Comparison of ENCODE assay signal across 25 cellular contexts in the genomic region with DNA sequence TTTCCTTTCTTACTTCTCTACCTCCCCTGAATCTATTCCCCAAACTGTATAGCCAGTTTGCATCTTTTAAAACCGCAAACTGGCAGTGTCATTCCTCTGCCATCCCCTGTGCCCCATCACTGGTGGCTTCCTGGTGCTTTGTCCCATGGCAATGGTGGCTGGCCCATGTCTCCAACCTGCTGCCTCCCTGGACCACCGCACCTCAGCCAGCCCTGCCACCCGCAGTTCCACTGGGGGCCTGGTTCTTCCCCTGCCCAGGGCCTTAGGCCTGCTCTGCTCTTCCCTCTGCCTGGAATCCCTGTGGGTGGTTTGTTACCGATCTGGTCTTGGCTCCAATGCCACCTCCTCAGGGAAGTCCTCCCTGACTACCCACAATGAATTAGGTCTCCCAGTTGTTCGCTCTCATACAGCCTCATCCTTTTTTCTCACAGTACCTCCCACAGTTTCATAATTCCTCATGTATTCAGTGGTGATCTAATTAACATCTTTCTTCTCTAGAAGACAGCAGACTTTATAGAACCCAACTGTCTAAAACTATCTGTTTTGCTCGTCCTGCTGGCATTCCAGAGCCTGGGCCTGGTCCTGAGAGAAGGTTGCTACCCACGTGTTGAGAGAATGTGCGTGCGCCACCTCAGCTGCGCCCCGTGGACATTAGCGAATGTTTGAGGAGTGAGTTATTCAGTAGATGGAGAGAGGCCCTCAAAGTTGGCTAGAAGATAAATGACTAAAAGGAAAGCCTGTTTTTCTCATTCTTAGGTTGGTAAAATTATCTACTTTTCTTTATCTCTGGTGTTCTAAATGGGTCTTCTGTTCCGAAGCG.
DNase-seq lines count a peak whose midpoint lies in the region; ATAC-seq, FAIRE-seq and TF ChIP-seq lines count a peak whose summit lies in the region.
"Had no signal": no experiment of that assay in that cellular context is flagged by ENCODE, and none has a peak within 500 bp of the region (broad histone marks: within the 10 kb centered on the region; RNA-seq: fewer than 3 reads in every experiment).

No MANE protein-coding gene starts in this region.

- TF ChIP-seq CTCF in 22Rv1 (IDR thresholded peaks at IDR 0.05) (no peak), RWPE1 (conservative IDR thresholded peaks at IDR 0.05; ENCODE audit: low read depth) (no peak), chondrocyte (IDR thresholded peaks at IDR 0.05) (no peak), neural crest cell (conservative IDR thresholded peaks at IDR 0.05) (no peak)

- CTCF ChIA-PET in RWPE1 (lab: Yijun Ruan, JAX): no interaction called here

- FAIRE-seq in H54 (lab: Jason Lieb, UNC): no peak
- FAIRE-seq: G401.6 had no signal

- H3K36me3 Mint-ChIP-seq in chondrocyte (ENCODE audit: low read depth) (peaks cover 5% of the 10 kb centered on the region), neural crest cell (ENCODE audit: low read depth) (peaks cover 3% of the 10 kb centered on the region)

- H3K27ac Mint-ChIP-seq in chondrocyte (ENCODE audit: unreplicated experiment) (no peak overlapping the region), neural crest cell (ENCODE audit: unreplicated experiment) (no peak overlapping the region)
- H3K27ac Mint-ChIP-seq: activated CD4-positive, alpha-beta memory T cell treated with anti-CD3 and anti-CD28 coated beads for 36 hours had no signal

- H3K4me1 Mint-ChIP-seq in chondrocyte (ENCODE audit: low read depth) (peaks cover 6% of the 10 kb centered on the region), neural crest cell (peaks cover 53% of the 10 kb centered on the region)
- H3K4me1 Mint-ChIP-seq: IgD-negative memory B cell had no signal

- H3K9me3 Mint-ChIP-seq in chondrocyte (ENCODE audit: low read depth) (no peaks in the 10 kb centered on the region), neural crest cell (no peaks in the 10 kb centered on the region)
- H3K9me3 Mint-ChIP-seq: activated CD4-positive, alpha-beta memory T cell treated with anti-CD3 and anti-CD28 coated beads for 36 hours; IgD-negative memory B cell had no signal

- POLR2A ChIA-PET in RWPE1 (lab: Yijun Ruan, JAX; ENCODE audit: low non-redundant PET): no interaction called here

- DNase-seq in RWPE1 (ENCODE audit: low spot score) (no peak), chondrocyte (ENCODE audit: low spot score) (peak; percentile 56), neural crest cell (ENCODE audit: low read depth, low spot score) (no peak), HPDE6-E6E7 (ENCODE audit: extremely low spot score) (no peak), NCI-H748 treated with DMSO at 0.1 percent for 48 hours (lab: John Stamatoyannopoulos, UW) (no peak), H54 (ENCODE audit: insufficient read length, low spot score) (no peak)
- no peak for DNase-seq in stimulated activated naive CD8-positive, alpha-beta T cell treated with anti-CD3 and anti-CD28 coated beads, Interleukin-15, Interleukin-2, amounts not matched to agents 100 U/mL and 50 U/mL, for 24 hours
- DNase-seq: ACHN; activated CD4-positive, alpha-beta memory T cell treated with anti-CD3 and anti-CD28 coated beads for 36 hours; activated CD8-positive, alpha-beta memory T cell treated with anti-CD3 and anti-CD28 coated beads, Interleukin-2, amount 50 U/mL, for 4 hours; activated naive CD4-positive, alpha-beta T cell treated with anti-CD3 and anti-CD28 coated beads, Interleukin-2, amount 50 U/mL, for 16 hours; BE2C; H7; NCI-H2029 treated with DMSO at 0.1 percent for 48 hours; NCI-H345; NCI-H774; RPMI8226; stimulated activated CD4-positive, alpha-beta T cell treated with anti-CD3 and anti-CD28 coated beads, Interleukin-1b, Interleukin-23, amount 100 ng/mL, for 48 hours; stimulated activated CD8-positive, alpha-beta memory T cell treated with anti-CD3 and anti-CD28 coated beads, Interleukin-4, amount 100 ng/mL, for 48 hours; T-helper 1 cell had no signal

- H3K4me3 Mint-ChIP-seq in chondrocyte (ENCODE audit: unreplicated experiment): no peak overlapping the region
- peak overlapping the region; percentile 26 for H3K4me3 Mint-ChIP-seq in neural crest cell
- H3K4me3 Mint-ChIP-seq: activated CD4-positive, alpha-beta memory T cell treated with anti-CD3 and anti-CD28 coated beads for 36 hours had no signal

- TF ChIP-seq POLR2A in H54 (IDR thresholded peaks at IDR 0.05; ENCODE audit: low read depth, low read length): no peak

- H3K27me3 Mint-ChIP-seq in chondrocyte (ENCODE audit: low read depth): no peaks in the 10 kb centered on the region
- peaks cover 21% of the 10 kb centered on the region for H3K27me3 Mint-ChIP-seq in neural crest cell (ENCODE audit: low read depth)
- H3K27me3 Mint-ChIP-seq: activated CD4-positive, alpha-beta memory T cell treated with anti-CD3 and anti-CD28 coated beads for 36 hours; IgD-negative memory B cell had no signal

- ATAC-seq in stimulated activated naive CD8-positive, alpha-beta T cell treated with anti-CD3 and anti-CD28 coated beads, Interleukin-15, Interleukin-2, amounts not matched to agents 100 U/mL and 50 U/mL, for 24 hours: no peak

- H3K27ac ChIP-seq in 22Rv1 (peak overlapping the region; percentile 90), RWPE1 (peak overlapping the region; percentile 71)
- H3K27ac ChIP-seq: ascending aorta, tibial nerve had no signal
